27 cellular contexts compared by ENCODE assay signal in genomic region chr6:147973806-147974205, GRCh38.
"Had no signal": no experiment of that assay in that cellular context is flagged by ENCODE, and none has a peak within 500 bp of the region (broad histone marks: within the 10 kb centered on the region; RNA-seq: fewer than 3 reads in every experiment).

No MANE protein-coding gene starts in this region.

- H3K27me3 Mint-ChIP-seq: activated B cell treated with CpG ODN at 0.5 μM for 24 hours; naive thymus-derived CD8-positive, alpha-beta T cell had no signal

- H3K27ac Mint-ChIP-seq: activated B cell treated with CpG ODN at 0.5 μM for 24 hours; activated naive CD4-positive, alpha-beta T cell treated with anti-CD3 and anti-CD28 coated beads, Interleukin-2, amount 50 U/mL, for 72 hours; activated T-cell treated with anti-CD3 and anti-CD28 coated beads, Interleukin-2, amount 50 U/mL, for 72 hours; naive thymus-derived CD8-positive, alpha-beta T cell; T-helper 1 cell treated with Interleukin-12 subunit alpha and Interleukin-12 subunit beta and Interleukin-4 antibody, amounts not matched to agents 30 μg/mL and 1 μg/mL, for 36 hours had no signal

- H3K36me3 ChIP-seq: heart right ventricle, sigmoid colon, spleen, suprapubic skin, tibial artery, upper lobe of right lung had no signal

- H3K79me2 ChIP-seq: parathyroid adenoma had no signal

- H2AFZ ChIP-seq: parathyroid adenoma had no signal

- H3K9me3 Mint-ChIP-seq: activated B cell treated with CpG ODN at 0.5 μM for 24 hours; activated naive CD4-positive, alpha-beta T cell treated with anti-CD3 and anti-CD28 coated beads, Interleukin-2, amount 50 U/mL, for 72 hours; activated T-cell treated with anti-CD3 and anti-CD28 coated beads, Interleukin-2, amount 50 U/mL, for 72 hours; naive thymus-derived CD8-positive, alpha-beta T cell; T-helper 1 cell treated with Interleukin-12 subunit alpha and Interleukin-12 subunit beta and Interleukin-4 antibody, amounts not matched to agents 30 μg/mL and 1 μg/mL, for 36 hours had no signal

- H3K27ac ChIP-seq: body of pancreas, coronary artery, heart right ventricle, parathyroid adenoma, psoas muscle, sigmoid colon, spleen, suprapubic skin, tibial artery, upper lobe of right lung had no signal

- DNase-seq: activated B cell treated with CpG ODN at 0.5 μM for 24 hours; activated CD4-positive, alpha-beta T cell treated with anti-CD3 and anti-CD28 coated beads, Interleukin-2, amount 50 U/mL, for 4 hours; activated naive CD4-positive, alpha-beta T cell; activated T-cell treated with anti-CD3 and anti-CD28 coated beads for 4 hours; activated T-cell treated with anti-CD3 and anti-CD28 coated beads, Interleukin-2, amount 50 U/mL, for 72 hours; body of pancreas; heart right ventricle; left cardiac atrium; left ventricle myocardium superior; midbrain; naive thymus-derived CD8-positive, alpha-beta T cell; occipital lobe; psoas muscle; sigmoid colon; spleen; stimulated activated naive CD4-positive, alpha-beta T cell; SW 1271; T-helper 9 cell; tibial artery; upper lobe of right lung had no signal

- H3K9ac ChIP-seq: parathyroid adenoma had no signal

- H3K4me3 Mint-ChIP-seq: activated B cell treated with CpG ODN at 0.5 μM for 24 hours; activated T-cell treated with anti-CD3 and anti-CD28 coated beads, Interleukin-2, amount 50 U/mL, for 72 hours; naive thymus-derived CD8-positive, alpha-beta T cell; neural crest cell; T-helper 1 cell treated with Interleukin-12 subunit alpha and Interleukin-12 subunit beta and Interleukin-4 antibody, amounts not matched to agents 30 μg/mL and 1 μg/mL, for 36 hours had no signal

- FAIRE-seq: endothelial cell of umbilical vein had no signal

- H3K9me3 ChIP-seq: body of pancreas, sigmoid colon, suprapubic skin, tibial artery, upper lobe of right lung had no signal

- H3K27me3 ChIP-seq: body of pancreas, heart right ventricle, sigmoid colon, spleen, suprapubic skin, tibial artery, upper lobe of right lung had no signal

- H3K4me1 Mint-ChIP-seq: activated B cell treated with CpG ODN at 0.5 μM for 24 hours; naive thymus-derived CD8-positive, alpha-beta T cell had no signal

- H3K36me3 Mint-ChIP-seq: activated naive CD4-positive, alpha-beta T cell treated with anti-CD3 and anti-CD28 coated beads, Interleukin-2, amount 50 U/mL, for 72 hours; naive thymus-derived CD8-positive, alpha-beta T cell had no signal

- H3K4me3 ChIP-seq: body of pancreas, coronary artery, heart right ventricle, psoas muscle, sigmoid colon, spleen, suprapubic skin, tibial artery, upper lobe of right lung had no signal

- H3K4me1 ChIP-seq: body of pancreas, heart right ventricle, parathyroid adenoma, psoas muscle, sigmoid colon, tibial artery, upper lobe of right lung had no signal
